ENCODE assay signal across 9 cellular contexts in genomic region chr19:38977445-38978314, GRCh38. TPM values are rescaled to one million over a fixed set of nuclear protein-coding genes. Genes with fewer than 3 reads are reported as not detected.
DNase-seq lines count a peak whose midpoint lies in the region; ATAC-seq and TF ChIP-seq lines count a peak whose summit lies in the region.
"Had no signal": no experiment of that assay in that cellular context is flagged by ENCODE, and none has a peak within 500 bp of the region (broad histone marks: within the 10 kb centered on the region; RNA-seq: fewer than 3 reads in every experiment).

No MANE protein-coding gene starts in this region.

- peak; percentile 85 for DNase-seq in activated CD4-positive, alpha-beta T cell treated with anti-CD3 and anti-CD28 coated beads for 36 hours
- no peak for DNase-seq in activated CD4-positive, alpha-beta T cell treated with anti-CD3 and anti-CD28 coated beads, Interleukin-2, amount 50 U/mL, for 1 hour
- peak; percentile 26 for DNase-seq in activated T-helper 1 cell treated with anti-CD3 and anti-CD28 coated beads, Interleukin-12 subunit alpha, Interleukin-12 subunit beta, Interleukin-2, Interleukin-4 antibody, amounts not matched to agents 30 ng/mL and 10 ng/mL and 1 ng/mL, durations not matched to agents 14 hours and 24 hours and 36 hours (ENCODE audit: low spot score)
- peak; percentile 27 for DNase-seq in stimulated activated CD8-positive, alpha-beta memory T cell treated with anti-CD3 and anti-CD28 coated beads, Interleukin-12 subunit alpha, Interleukin-12 subunit beta, amount 100 ng/mL, for 24 hours (ENCODE audit: extremely low read depth)
- no peak for DNase-seq in KG1 (lab: John Stamatoyannopoulos, UW)
- DNase-seq in mucosa of descending colon = no peak
- no peak for DNase-seq in WTC11 (ENCODE audit: low spot score)

- H3K27ac Mint-ChIP-seq in activated CD4-positive, alpha-beta T cell treated with anti-CD3 and anti-CD28 coated beads for 36 hours = peak overlapping the region; percentile 21
- no peak overlapping the region for H3K27ac Mint-ChIP-seq in activated T-helper 1 cell treated with anti-CD3 and anti-CD28 coated beads, Interleukin-12 subunit alpha, Interleukin-12 subunit beta, Interleukin-2, Interleukin-4 antibody, amounts not matched to agents 30 ng/mL and 10 ng/mL and 1 ng/mL, durations not matched to agents 14 hours and 24 hours and 36 hours
- no peak overlapping the region for H3K27ac Mint-ChIP-seq in WTC11

- peaks cover 33% of the 10 kb centered on the region for H3K27me3 Mint-ChIP-seq in activated CD4-positive, alpha-beta T cell treated with anti-CD3 and anti-CD28 coated beads for 36 hours
- peaks cover 21% of the 10 kb centered on the region for H3K27me3 Mint-ChIP-seq in activated T-helper 1 cell treated with anti-CD3 and anti-CD28 coated beads, Interleukin-12 subunit alpha, Interleukin-12 subunit beta, Interleukin-2, Interleukin-4 antibody, amounts not matched to agents 30 ng/mL and 10 ng/mL and 1 ng/mL, durations not matched to agents 14 hours and 24 hours and 36 hours (ENCODE audit: insufficient read depth)
- peaks cover 5% of the 10 kb centered on the region for H3K27me3 Mint-ChIP-seq in WTC11 (ENCODE audit: low read depth)

- no peaks in the 10 kb centered on the region for H3K36me3 ChIP-seq in mucosa of descending colon (ENCODE audit: low read depth)

- peaks cover 27% of the 10 kb centered on the region for H3K4me1 Mint-ChIP-seq in activated CD4-positive, alpha-beta T cell treated with anti-CD3 and anti-CD28 coated beads for 36 hours
- peaks cover 23% of the 10 kb centered on the region for H3K4me1 Mint-ChIP-seq in activated T-helper 1 cell treated with anti-CD3 and anti-CD28 coated beads, Interleukin-12 subunit alpha, Interleukin-12 subunit beta, Interleukin-2, Interleukin-4 antibody, amounts not matched to agents 30 ng/mL and 10 ng/mL and 1 ng/mL, durations not matched to agents 14 hours and 24 hours and 36 hours (ENCODE audit: low read depth)
- peaks cover 15% of the 10 kb centered on the region for H3K4me1 Mint-ChIP-seq in WTC11

- H3K4me3 Mint-ChIP-seq in activated CD4-positive, alpha-beta T cell treated with anti-CD3 and anti-CD28 coated beads for 36 hours = no peak overlapping the region
- no peak overlapping the region for H3K4me3 Mint-ChIP-seq in activated T-helper 1 cell treated with anti-CD3 and anti-CD28 coated beads, Interleukin-12 subunit alpha, Interleukin-12 subunit beta, Interleukin-2, Interleukin-4 antibody, amounts not matched to agents 30 ng/mL and 10 ng/mL and 1 ng/mL, durations not matched to agents 14 hours and 24 hours and 36 hours
- H3K4me3 Mint-ChIP-seq in WTC11 = no peak overlapping the region

- TF ChIP-seq CTCF in mucosa of descending colon (IDR thresholded peaks at IDR 0.05) = no peak
- TF ChIP-seq CTCF in WTC11 (IDR thresholded peaks at IDR 0.05) = no peak

- H3K9me3 ChIP-seq in mucosa of descending colon = no peaks in the 10 kb centered on the region

- no peak overlapping the region for H3K4me3 ChIP-seq in mucosa of descending colon

- POLR2A ChIA-PET in activated CD4-positive, alpha-beta T cell treated with anti-CD3 and anti-CD28 coated beads for 36 hours (lab: Charles Lee) = interaction anchor here (0.8 kb wide), 1 partner anchor 44 kb away, joined by 5 read pairs; no protein-coding TSS in a partner anchor
- POLR2A ChIA-PET in WTC11 (lab: Charles Lee) = interaction anchor here (0.6 to 1.6 kb wide), 2 partner anchors 10 to 11 kb away, joined by 3 to 4 read pairs; no protein-coding TSS in a partner anchor

- peaks cover 5% of the 10 kb centered on the region for H3K9me3 Mint-ChIP-seq in activated CD4-positive, alpha-beta T cell treated with anti-CD3 and anti-CD28 coated beads for 36 hours (ENCODE audit: low read depth)
- H3K9me3 Mint-ChIP-seq in activated T-helper 1 cell treated with anti-CD3 and anti-CD28 coated beads, Interleukin-12 subunit alpha, Interleukin-12 subunit beta, Interleukin-2, Interleukin-4 antibody, amounts not matched to agents 30 ng/mL and 10 ng/mL and 1 ng/mL, durations not matched to agents 14 hours and 24 hours and 36 hours = peaks cover 5% of the 10 kb centered on the region
- H3K9me3 Mint-ChIP-seq in WTC11 = peaks cover 12% of the 10 kb centered on the region

- peak; percentile 98 for ATAC-seq in activated CD4-positive, alpha-beta T cell treated with anti-CD3 and anti-CD28 coated beads for 36 hours
- ATAC-seq in HG03097 (IDR thresholded peaks at IDR 0.05; ENCODE audit: low FRiP score, unreplicated experiment) (peak; percentile 74), mucosa of descending colon (no peak), WTC11 (no peak)

- peaks cover 4% of the 10 kb centered on the region for H3K36me3 Mint-ChIP-seq in activated CD4-positive, alpha-beta T cell treated with anti-CD3 and anti-CD28 coated beads for 36 hours (ENCODE audit: low read depth)
- no peaks in the 10 kb centered on the region for H3K36me3 Mint-ChIP-seq in activated T-helper 1 cell treated with anti-CD3 and anti-CD28 coated beads, Interleukin-12 subunit alpha, Interleukin-12 subunit beta, Interleukin-2, Interleukin-4 antibody, amounts not matched to agents 30 ng/mL and 10 ng/mL and 1 ng/mL, durations not matched to agents 14 hours and 24 hours and 36 hours (ENCODE audit: low read depth)
- peaks cover 9% of the 10 kb centered on the region for H3K36me3 Mint-ChIP-seq in WTC11

- H3K4me1 ChIP-seq in mucosa of descending colon (ENCODE audit: low read depth) = no peaks in the 10 kb centered on the region

- CTCF ChIA-PET in activated CD4-positive, alpha-beta T cell treated with anti-CD3 and anti-CD28 coated beads for 36 hours (lab: Charles Lee) = interaction anchor here (0.7 to 1.6 kb wide), 6 partner anchors 11 to 471 kb away, joined by 3 read pairs; no protein-coding TSS in a partner anchor
- CTCF ChIA-PET in WTC11 (lab: Charles Lee) = interaction anchor here (4.1 to 4.5 kb wide), 2 partner anchors 12 to 16 kb away, joined by 34 to 55 read pairs; no protein-coding TSS in a partner anchor

- intact Hi-C loops in activated CD4-positive, alpha-beta T cell treated with anti-CD3 and anti-CD28 coated beads for 36 hours (cut with DNase I, micrococcal nuclease) = no loop called here
- intact Hi-C loops in activated T-helper 1 cell treated with anti-CD3 and anti-CD28 coated beads, Interleukin-12 subunit alpha, Interleukin-12 subunit beta, Interleukin-2, Interleukin-4 antibody, amounts not matched to agents 30 ng/mL and 10 ng/mL and 1 ng/mL, durations not matched to agents 14 hours and 24 hours and 36 hours (cut with micrococcal nuclease) = loop anchor here (10.0 kb wide), 1 partner anchor 357 kb away; the partner anchor contains the start of gene GMFG
- intact Hi-C loops in mucosa of descending colon (cut with DNase I, micrococcal nuclease) = no loop called here

TF ChIP-seq in WTC11, 78 proteins besides CTCF, POLR2A, EP300 and RAD21 (continues in another document):
- TF ChIP-seq ZNF219 (CRISPR knock-in tag; IDR thresholded peaks at IDR 0.05; ENCODE audit: borderline replicate concordance) (no peak), ZMAT4 (CRISPR knock-in tag; IDR thresholded peaks at IDR 0.05) (no peak), NFATC4 (CRISPR knock-in tag; IDR thresholded peaks at IDR 0.05) (no peak), TCF7 (CRISPR knock-in tag; IDR thresholded peaks at IDR 0.05; ENCODE audit: low read depth) (no peak), KAT7 (CRISPR knock-in tag; IDR thresholded peaks at IDR 0.05; ENCODE audit: borderline replicate concordance) (no peak), GRHL2 (CRISPR knock-in tag; IDR thresholded peaks at IDR 0.05; ENCODE audit: insufficient replicate concordance, severe bottlenecking) (no peak), NFE2L1 (CRISPR knock-in tag; IDR thresholded peaks at IDR 0.05) (no peak), NFYB (CRISPR knock-in tag; conservative IDR thresholded peaks at IDR 0.05; ENCODE audit: low read depth) (no peak), NR2C2 (CRISPR knock-in tag; IDR thresholded peaks at IDR 0.05) (no peak)

RNA-seq across cellular contexts. Expression of gene FBXO17, which starts 2.1 kb away (rescaled TPM):
- not detected for total RNA-seq in activated CD4-positive, alpha-beta T cell treated with anti-CD3 and anti-CD28 coated beads for 36 hours
- 0.10 TPM in 1 of 2 replicates, not detected in the other for total RNA-seq in activated T-helper 1 cell treated with anti-CD3 and anti-CD28 coated beads, Interleukin-12 subunit alpha, Interleukin-12 subunit beta, Interleukin-2, Interleukin-4 antibody, amounts not matched to agents 30 ng/mL and 10 ng/mL and 1 ng/mL, durations not matched to agents 14 hours and 24 hours and 36 hours
- total RNA-seq in mucosa of descending colon (10 to 100 TPM in 1 of 3 donors, 1 to 10 TPM in 2; 1.8 to 18.9 (median 1.9) TPM), WTC11 (2021) (16.8 to 22.2 TPM (median 18.6 TPM) in 3 replicates)
- total RNA-seq: activated CD8-positive, alpha-beta memory T cell treated with anti-CD3 and anti-CD28 coated beads for 36 hours had no signal

RNA-seq across cellular contexts. Expression of gene MRPS12, which starts 46.9 kb away (rescaled TPM):
- total RNA-seq in activated CD4-positive, alpha-beta T cell treated with anti-CD3 and anti-CD28 coated beads for 36 hours = 10 to 100 TPM; 62.4 to 76.0 TPM
- 118 and 120 TPM in 2 replicates for total RNA-seq in activated T-helper 1 cell treated with anti-CD3 and anti-CD28 coated beads, Interleukin-12 subunit alpha, Interleukin-12 subunit beta, Interleukin-2, Interleukin-4 antibody, amounts not matched to agents 30 ng/mL and 10 ng/mL and 1 ng/mL, durations not matched to agents 14 hours and 24 hours and 36 hours
- total RNA-seq in mucosa of descending colon (10 to 100 TPM; 28.0 to 43.3 (median 41.2) TPM), WTC11 (2021) (79.9 to 88.0 TPM (median 81.5 TPM) in 3 replicates)

RNA-seq across cellular contexts. Expression of gene SARS2, which starts 47.1 kb away (rescaled TPM):
- 10 to 100 TPM; 36.7 to 39.4 TPM for total RNA-seq in activated CD4-positive, alpha-beta T cell treated with anti-CD3 and anti-CD28 coated beads for 36 hours
- total RNA-seq in activated T-helper 1 cell treated with anti-CD3 and anti-CD28 coated beads, Interleukin-12 subunit alpha, Interleukin-12 subunit beta, Interleukin-2, Interleukin-4 antibody, amounts not matched to agents 30 ng/mL and 10 ng/mL and 1 ng/mL, durations not matched to agents 14 hours and 24 hours and 36 hours = 36.5 and 38.4 TPM in 2 replicates
- total RNA-seq in mucosa of descending colon (10 to 100 TPM; 20.4 to 32.4 (median 21.8) TPM), WTC11 (2021) (66.4 to 74.7 TPM (median 69.6 TPM) in 3 replicates)

RNA-seq across cellular contexts. Expression of gene FBXO27, which starts 54.7 kb away (rescaled TPM):
- under 1 TPM; 0.71 to 0.90 TPM for total RNA-seq in activated CD4-positive, alpha-beta T cell treated with anti-CD3 and anti-CD28 coated beads for 36 hours
- total RNA-seq in activated T-helper 1 cell treated with anti-CD3 and anti-CD28 coated beads, Interleukin-12 subunit alpha, Interleukin-12 subunit beta, Interleukin-2, Interleukin-4 antibody, amounts not matched to agents 30 ng/mL and 10 ng/mL and 1 ng/mL, durations not matched to agents 14 hours and 24 hours and 36 hours = 0.12 and 0.54 TPM in 2 replicates
- 10 to 100 TPM in 1 of 3 donors, 1 to 10 TPM in 1, under 1 TPM in 1; 0.63 to 10.2 (median 1.5) TPM for total RNA-seq in mucosa of descending colon
- total RNA-seq in WTC11 (2021) = 18.9 to 22.7 TPM (median 20.0 TPM) in 3 replicates

Comparison
In these comparisons a context has a peak if more than half of its experiments do, and no peak if none do; other contexts are left out.
1. DNase-seq: peak in activated CD4-positive, alpha-beta T cell treated with anti-CD3 and anti-CD28 coated beads for 36 hours (single experiment), activated T-helper 1 cell treated with anti-CD3 and anti-CD28 coated beads, Interleukin-12 subunit alpha, Interleukin-12 subunit beta, Interleukin-2, Interleukin-4 antibody, amounts not matched to agents 30 ng/mL and 10 ng/mL and 1 ng/mL, durations not matched to agents 14 hours and 24 hours and 36 hours (single experiment) and stimulated activated CD8-positive, alpha-beta memory T cell treated with anti-CD3 and anti-CD28 coated beads, Interleukin-12 subunit alpha, Interleukin-12 subunit beta, amount 100 ng/mL, for 24 hours (single experiment); none in activated CD4-positive, alpha-beta T cell treated with anti-CD3 and anti-CD28 coated beads, Interleukin-2, amount 50 U/mL, for 1 hour (single experiment), KG1 (single experiment), mucosa of descending colon (0 of 3) and WTC11 (single experiment).
2. ATAC-seq: peak in activated CD4-positive, alpha-beta T cell treated with anti-CD3 and anti-CD28 coated beads for 36 hours (single experiment) and HG03097 (single experiment); none in mucosa of descending colon (single experiment) and WTC11 (single experiment).